Comparison of ENCODE assay signal across 8 cellular contexts in genomic region chr1:201505505-201505893, GRCh38. TPM values are rescaled to one million over a fixed set of nuclear protein-coding genes. Genes with fewer than 3 reads are reported as not detected.
DNase-seq lines count a peak whose midpoint lies in the region; ATAC-seq, FAIRE-seq and TF ChIP-seq lines count a peak whose summit lies in the region.

No MANE protein-coding gene starts in this region.

- ATAC-seq in pancreas = no peak

- no peaks in the 10 kb centered on the region for H3K27me3 ChIP-seq in pancreas

- TF ChIP-seq POLR2A in GM12891 (IDR thresholded peaks at IDR 0.05; ENCODE audit: low read depth, low read length) = no peak

- DNase-seq in 8988T (peak; percentile 64), SHP77 treated with DMSO at 0.1 percent for 48 hours (lab: John Stamatoyannopoulos, UW) (peak; percentile 46), epithelial cell of proximal tubule (ENCODE audit: low read depth) (no peak), pancreas (no peak), GM12891 (ENCODE audit: insufficient read length, low spot score) (no peak), HUDEP-2 (lab: John Stamatoyannopoulos, UW; ENCODE audit: unreplicated experiment in 76 of 76) (no peak)
- DNase-seq in effector CD4-positive, alpha-beta T cell = no peak

- FAIRE-seq in pancreas (lab: Jason Lieb, UNC) (no peak), GM12891 (lab: Jason Lieb, UNC) (no peak)

- 16 to 26% methylated on average over 4 of the region's 4 CpGs for WGBS in pancreas, 2 donors

- H3K4me3 ChIP-seq in GM08714 (ENCODE audit: low read length) (peak overlapping the region; percentile 82; the same call in 1 of the 2 replicates), epithelial cell of proximal tubule (ENCODE audit: low read depth, low read length) (peak overlapping the region; percentile 83), pancreas (peak overlapping the region in 2 of 4 donors; percentile 67 to 74)

- H3K4me1 ChIP-seq in pancreas = peaks cover 38 to 60% (median 44%) of the 10 kb centered on the region in 3 donors

- intact Hi-C loops in pancreas (cut with DNase I) = no loop called here

- H3K36me3 ChIP-seq in pancreas = no peaks in the 10 kb centered on the region

- H3K27ac ChIP-seq in pancreas = peak overlapping the region; percentile 91 to 96 (median 92)

- TF ChIP-seq CTCF in epithelial cell of proximal tubule (conservative IDR thresholded peaks at IDR 0.05; ENCODE audit: low read depth, low read length) (no peak), pancreas (IDR thresholded peaks at IDR 0.05) (no peak)

- H3K9me3 ChIP-seq in pancreas = no peaks in the 10 kb centered on the region

TF ChIP-seq in GM12891, 5 proteins besides CTCF, POLR2A, EP300 and RAD21:
- TF ChIP-seq SPI1 (IDR thresholded peaks at IDR 0.05; ENCODE audit: low read depth, low read length) = no peak
- no peak for TF ChIP-seq POLR2AphosphoS5 (IDR thresholded peaks at IDR 0.05; ENCODE audit: low read depth, low read length)
- TF ChIP-seq TAF1 (IDR thresholded peaks at IDR 0.05; ENCODE audit: low read depth, low read length) = no peak
- TF ChIP-seq POU2F2 (IDR thresholded peaks at IDR 0.05; ENCODE audit: low read depth, low read length) = no peak
- no peak for TF ChIP-seq PAX5 (IDR thresholded peaks at IDR 0.05; ENCODE audit: insufficient read depth, low read length, severe bottlenecking)

RNA-seq across cellular contexts. Expression of gene CSRP1, which starts 1.4 kb away (rescaled TPM):
- total RNA-seq in epithelial cell of proximal tubule = 630 and 765 TPM in 2 replicates
- total RNA-seq in pancreas = 10 to 100 TPM; 49.6 to 91.9 (median 54.8) TPM
- 100 to 1,000 TPM in 1 of 2 donors, 10 to 100 TPM in 1; 91.9 to 103 TPM for polyA plus RNA-seq in pancreas
- polyA plus RNA-seq in GM12891 (2012; ENCODE audit: low read depth, missing spikeins) = 21.0 TPM

RNA-seq across cellular contexts. Expression of gene NAV1, which starts 33.4 kb away (rescaled TPM):
- 24.1 and 24.3 TPM in 2 replicates for total RNA-seq in epithelial cell of proximal tubule
- 10 to 100 TPM in 2 of 6 donors, 1 to 10 TPM in 4; 6.0 to 13.6 (median 8.1) TPM for total RNA-seq in pancreas
- 1 to 10 TPM; 5.6 TPM for polyA plus RNA-seq in pancreas
- 0.23 TPM for polyA plus RNA-seq in GM12891 (2012; ENCODE audit: low read depth, missing spikeins)

RNA-seq across cellular contexts. Expression of gene PHLDA3, which starts 36.5 kb away (rescaled TPM):
- total RNA-seq in epithelial cell of proximal tubule (40.4 and 53.9 TPM in 2 replicates), pancreas (10 to 100 TPM in 4 of 6 donors, 1 to 10 TPM in 2; 8.6 to 24.4 (median 15.7) TPM)
- polyA plus RNA-seq in pancreas = 10 to 100 TPM; 10.8 to 11.9 TPM
- 19.4 TPM for polyA plus RNA-seq in GM12891 (2012; ENCODE audit: low read depth, missing spikeins)

Comparison
In these comparisons a context has a peak if more than half of its experiments do, and no peak if none do; other contexts are left out.
1. DNase-seq: peak in 8988T (single experiment) and SHP77 treated with DMSO at 0.1 percent for 48 hours (single experiment); none in epithelial cell of proximal tubule (single experiment), pancreas (0 of 6), GM12891 (single experiment), effector CD4-positive, alpha-beta T cell (single experiment) and HUDEP-2 (0 of 76).